Comparison of ENCODE assay signal across 8 cellular contexts in the genomic region with DNA sequence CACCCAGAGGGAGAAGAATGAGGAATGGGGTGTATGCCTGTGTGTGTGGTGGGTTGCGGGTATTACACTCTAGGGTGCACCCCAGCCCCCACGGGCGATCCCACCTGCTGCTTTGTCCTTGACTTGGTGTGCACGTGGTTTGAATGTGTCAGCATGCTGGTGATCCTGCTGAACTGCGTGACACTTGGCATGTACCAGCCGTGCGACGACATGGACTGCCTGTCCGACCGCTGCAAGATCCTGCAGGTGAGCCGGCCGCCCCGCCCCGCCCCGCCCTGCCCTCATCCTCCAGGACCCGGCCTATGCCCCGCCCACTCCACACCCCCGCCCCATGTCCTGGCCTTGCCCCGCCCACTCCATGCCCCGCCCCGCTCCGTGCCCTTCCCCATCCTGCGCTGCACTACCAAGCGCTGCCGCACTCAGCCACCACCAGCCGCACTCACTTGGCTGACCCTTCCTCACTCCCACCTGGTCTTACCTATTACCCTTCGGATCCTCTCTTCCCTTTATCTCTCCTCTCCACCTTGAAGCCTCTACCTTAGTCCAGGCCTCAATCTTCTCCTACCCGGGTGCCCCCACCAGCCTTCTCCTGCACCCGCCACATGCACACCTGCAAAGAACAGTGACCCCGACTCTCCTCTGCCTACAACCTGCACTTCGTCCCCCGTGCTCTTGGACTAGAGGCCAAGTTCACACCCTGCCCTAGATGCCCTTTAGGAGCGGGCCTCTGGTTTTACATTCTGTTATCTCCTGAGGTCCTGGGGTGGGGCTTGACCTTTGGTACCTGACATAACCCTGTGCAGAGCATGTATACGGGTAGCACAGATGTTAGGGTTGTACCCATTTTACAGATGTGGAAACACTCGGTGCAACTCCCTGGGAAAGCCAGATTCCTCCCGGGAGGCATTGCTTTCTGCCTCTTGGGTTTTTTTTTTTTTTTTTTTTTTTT. TPM values are rescaled to one million over a fixed set of nuclear protein-coding genes. Genes with fewer than 3 reads are reported as not detected.
DNase-seq lines count a peak whose midpoint lies in the region; ATAC-seq lines count a peak whose summit lies in the region.

No MANE protein-coding gene starts in this region.

- no peak overlapping the region for H3K27ac ChIP-seq in CD4-positive, CD25-positive, alpha-beta regulatory T cell (ENCODE audit: insufficient read depth, low read length, poor library complexity, severe bottlenecking)

- H3K4me1 ChIP-seq in CD4-positive, CD25-positive, alpha-beta regulatory T cell (ENCODE audit: control insufficient read depth, insufficient read depth, low read length, poor library complexity, severe bottlenecking) = peaks cover 29% of the 10 kb centered on the region

- no peaks in the 10 kb centered on the region for H3K36me3 Mint-ChIP-seq in CD4-positive, CD25-positive, alpha-beta regulatory T cell

- no peaks in the 10 kb centered on the region for H3K27me3 ChIP-seq in CD4-positive, CD25-positive, alpha-beta regulatory T cell (ENCODE audit: control insufficient read depth, insufficient read depth, low read length)

- no peaks in the 10 kb centered on the region for H3K36me3 ChIP-seq in CD4-positive, CD25-positive, alpha-beta regulatory T cell (ENCODE audit: control insufficient read depth, insufficient read depth, low read length)

- peaks cover 0 to 7% (median 3%) of the 10 kb centered on the region in 7 donors for H3K9me3 Mint-ChIP-seq in CD4-positive, CD25-positive, alpha-beta regulatory T cell

- peaks cover 5% of the 10 kb centered on the region for H3K27me3 Mint-ChIP-seq in CD4-positive, CD25-positive, alpha-beta regulatory T cell

- no peaks in the 10 kb centered on the region for H3K9me3 ChIP-seq in CD4-positive, CD25-positive, alpha-beta regulatory T cell (ENCODE audit: control insufficient read depth in 2 of 2, low read length in 2 of 2)

- DNase-seq in CD4-positive, CD25-positive, alpha-beta regulatory T cell = peak; percentile 58 to 80 (median 61)
- DNase-seq in NCI-H774 (lab: John Stamatoyannopoulos, UW) (peak; percentile 7), left kidney (ENCODE audit: low read depth, low spot score) (peak; percentile 81), COR-L47 (lab: John Stamatoyannopoulos, UW) (no peak)
- DNase-seq in activated effector memory CD4-positive, alpha-beta T cell treated with anti-CD3 and anti-CD28 coated beads, Interleukin-2, amount 50 U/mL, for 16 hours = peak; percentile 88
- DNase-seq in stimulated activated CD8-positive, alpha-beta memory T cell treated with anti-CD3 and anti-CD28 coated beads, Interleukin-7, amount 100 ng/mL, for 4 hours (ENCODE audit: low read depth in 2 of 2) = peak; percentile 27 to 52

- H3K4me3 Mint-ChIP-seq in CD4-positive, CD25-positive, alpha-beta regulatory T cell = peak overlapping the region in 3 of 4 donors; percentile 28 to 74 (median 48)

- peak; percentile 61 to 63 for ATAC-seq in CD4-positive, CD25-positive, alpha-beta regulatory T cell (ENCODE audit: low read depth in 2 of 2)
- ATAC-seq in GM21619 (IDR thresholded peaks at IDR 0.05; ENCODE audit: unreplicated experiment) (no peak), HG03439 (IDR thresholded peaks at IDR 0.05; ENCODE audit: unreplicated experiment) (no peak)

- no peak overlapping the region for H3K4me3 ChIP-seq in CD4-positive, CD25-positive, alpha-beta regulatory T cell (ENCODE audit: low read depth, low read length)

- H3K4me1 Mint-ChIP-seq in CD4-positive, CD25-positive, alpha-beta regulatory T cell = peaks cover 7 to 50% (median 25%) of the 10 kb centered on the region in 4 donors

- H3K27ac Mint-ChIP-seq in CD4-positive, CD25-positive, alpha-beta regulatory T cell = peak overlapping the region in 1 of 3 donors; percentile 6

RNA-seq across cellular contexts. Expression of a gene that starts 27.7 kb away (rescaled TPM):
- total RNA-seq in CD4-positive, CD25-positive, alpha-beta regulatory T cell = 10.6 TPM
- under 1 TPM; 0.06 to 0.45 (median 0.30) TPM for polyA plus RNA-seq in CD4-positive, CD25-positive, alpha-beta regulatory T cell

Comparison
In these comparisons a context has a peak if more than half of its experiments do, and no peak if none do; other contexts are left out.
1. ATAC-seq: peak in CD4-positive, CD25-positive, alpha-beta regulatory T cell (2 of 2); none in GM21619 (single experiment) and HG03439 (single experiment).